26 cellular contexts compared by ENCODE assay signal in the genomic region with DNA sequence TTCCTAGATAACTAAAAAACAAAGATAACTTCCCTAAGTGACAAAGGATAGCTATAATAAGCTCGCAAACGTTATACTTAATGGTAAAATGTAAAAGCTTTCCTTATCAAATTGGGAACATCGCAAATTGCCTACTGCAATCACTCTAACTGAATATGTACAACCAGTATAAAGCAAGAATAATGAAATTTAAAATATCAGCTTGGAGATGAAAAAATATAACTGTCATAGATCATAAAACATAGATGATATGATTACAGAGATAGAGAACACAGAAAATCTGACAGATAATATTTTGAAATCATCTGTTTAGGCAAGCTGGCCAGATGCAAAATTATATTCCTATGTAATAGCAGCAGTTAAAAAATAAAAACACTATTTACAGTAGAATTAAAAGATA.
"Had no signal": no experiment of that assay in that cellular context is flagged by ENCODE, and none has a peak within 500 bp of the region (broad histone marks: within the 10 kb centered on the region; RNA-seq: fewer than 3 reads in every experiment).

No MANE protein-coding gene starts in this region.

- DNase-seq: colonic mucosa; cortex of kidney; dermis blood vessel endothelial cell; dorsolateral prefrontal cortex; effector CD4-positive, alpha-beta T cell; effector CD8-positive, alpha-beta T cell; effector memory CD4-positive, alpha-beta T cell; effector memory CD8-positive, alpha-beta T cell; endodermal cell; erythroblast; esophagus squamous epithelium; foreskin fibroblast; foreskin keratinocyte; foreskin melanocyte; gastrocnemius medialis; glutamatergic neuron; head of caudate nucleus; heart left ventricle; heart right ventricle had no signal

- H3K4me1 ChIP-seq: colonic mucosa, esophagus squamous epithelium, foreskin keratinocyte, gastrocnemius medialis, gastroesophageal sphincter, heart left ventricle, heart right ventricle had no signal

- H3K9me3 ChIP-seq: colonic mucosa, esophagus muscularis mucosa, esophagus squamous epithelium, gastrocnemius medialis, gastroesophageal sphincter, heart left ventricle, heart right ventricle had no signal

- H3K27ac Mint-ChIP-seq: dendritic cell treated with granulocyte-macrophage colony-stimulating factor and Interleukin-4, amounts not matched to agents 40 ng/mL and 50 ng/mL, for 4 days; effector memory CD8-positive, alpha-beta T cell; endodermal cell had no signal

- ATAC-seq: effector memory CD8-positive, alpha-beta T cell; esophagus mucosa; foreskin keratinocyte; gastrocnemius medialis; gastroesophageal sphincter; heart left ventricle; heart right ventricle had no signal

- H3K36me3 ChIP-seq: colonic mucosa, esophagus muscularis mucosa, esophagus squamous epithelium, gastrocnemius medialis, gastroesophageal sphincter, heart left ventricle had no signal

- H3K27ac ChIP-seq: colonic mucosa, coronary artery, dorsolateral prefrontal cortex, epithelial cell of prostate, esophagus muscularis mucosa, esophagus squamous epithelium, foreskin keratinocyte, gastrocnemius medialis, gastroesophageal sphincter, heart left ventricle, heart right ventricle, hepatocyte had no signal

- H2AFZ ChIP-seq: hepatocyte had no signal

- H3K27me3 ChIP-seq: colonic mucosa, dorsolateral prefrontal cortex, esophagus muscularis mucosa, esophagus squamous epithelium, foreskin keratinocyte, gastrocnemius medialis, gastroesophageal sphincter, heart left ventricle, heart right ventricle, hepatocyte had no signal

- H3K4me3 ChIP-seq: colonic mucosa, coronary artery, dorsolateral prefrontal cortex, esophagus muscularis mucosa, esophagus squamous epithelium, gastrocnemius medialis, gastroesophageal sphincter, heart left ventricle, heart right ventricle, hepatocyte had no signal

- H3K27me3 Mint-ChIP-seq: dendritic cell treated with granulocyte-macrophage colony-stimulating factor and Interleukin-4, amounts not matched to agents 40 ng/mL and 50 ng/mL, for 4 days; effector memory CD8-positive, alpha-beta T cell had no signal

- H3K4me2 ChIP-seq: hepatocyte had no signal

- H3K9me3 Mint-ChIP-seq: dendritic cell treated with granulocyte-macrophage colony-stimulating factor and Interleukin-4, amounts not matched to agents 40 ng/mL and 50 ng/mL, for 4 days; effector memory CD8-positive, alpha-beta T cell; endodermal cell had no signal

- H3K4me3 Mint-ChIP-seq: dendritic cell treated with granulocyte-macrophage colony-stimulating factor and Interleukin-4, amounts not matched to agents 40 ng/mL and 50 ng/mL, for 4 days; effector memory CD8-positive, alpha-beta T cell; endodermal cell had no signal

- H3K79me2 ChIP-seq: hepatocyte had no signal
